Comparison of ENCODE assay signal across 24 cellular contexts in genomic region chr9:92658176-92658575, GRCh38.
"Had no signal": no experiment of that assay in that cellular context is flagged by ENCODE, and none has a peak within 500 bp of the region (broad histone marks: within the 10 kb centered on the region; RNA-seq: fewer than 3 reads in every experiment).

No MANE protein-coding gene starts in this region.

- H3K27me3 ChIP-seq: dorsolateral prefrontal cortex, foreskin keratinocyte, gastroesophageal sphincter, heart right ventricle, neutrophil, stomach, testis, tibial artery had no signal

- H3K27ac Mint-ChIP-seq: memory B cell, natural killer cell, type B pancreatic cell had no signal

- H3K36me3 Mint-ChIP-seq: natural killer cell had no signal

- ATAC-seq: foreskin keratinocyte, gastroesophageal sphincter, natural killer cell, right cardiac atrium had no signal

- H3K27me3 Mint-ChIP-seq: memory B cell, type B pancreatic cell had no signal

- DNase-seq: cerebellar nuclear complex; effector CD4-positive, alpha-beta T cell; foreskin keratinocyte; heart right ventricle; hippocampal formation; islet precursor cell; natural killer cell; psoas muscle; small intestine; stimulated activated CD4-positive, alpha-beta T cell treated with anti-CD3 and anti-CD28 coated beads, Interleukin-12 subunit alpha, Interleukin-12 subunit beta, amount 100 ng/mL, for 4 hours; stimulated activated CD4-positive, alpha-beta T cell treated with anti-CD3 and anti-CD28 coated beads, Interleukin-1b, Interleukin-23, amount 100 ng/mL, for 48 hours; stimulated activated CD4-positive, alpha-beta T cell treated with anti-CD3 and anti-CD28 coated beads, Interleukin-4, amount 100 ng/mL, for 1 hour; stimulated activated CD8-positive, alpha-beta memory T cell treated with anti-CD3 and anti-CD28 coated beads, Interleukin-4, amount 100 ng/mL, for 48 hours; stimulated activated naive CD4-positive, alpha-beta T cell treated with Interleukin-2 at 50 U/mL for 16 hours; stomach; testis; tibial artery had no signal

- H3K4me3 Mint-ChIP-seq: memory B cell, natural killer cell, type B pancreatic cell had no signal

- H3K4me3 ChIP-seq: dorsolateral prefrontal cortex, gastroesophageal sphincter, heart right ventricle, lung, psoas muscle, stomach, testis, tibial artery had no signal

- H3K4me1 ChIP-seq: psoas muscle had no signal

- H3K9me3 ChIP-seq: gastroesophageal sphincter, heart right ventricle, neutrophil, psoas muscle, stomach, testis, tibial artery had no signal

- H3K9me3 Mint-ChIP-seq: memory B cell, natural killer cell, type B pancreatic cell had no signal

- H3K27ac ChIP-seq: foreskin keratinocyte, gastroesophageal sphincter, heart right ventricle, neutrophil, psoas muscle, stomach, testis, tibial artery had no signal
